Comparison of ENCODE assay signal across 8 cellular contexts in the genomic region with DNA sequence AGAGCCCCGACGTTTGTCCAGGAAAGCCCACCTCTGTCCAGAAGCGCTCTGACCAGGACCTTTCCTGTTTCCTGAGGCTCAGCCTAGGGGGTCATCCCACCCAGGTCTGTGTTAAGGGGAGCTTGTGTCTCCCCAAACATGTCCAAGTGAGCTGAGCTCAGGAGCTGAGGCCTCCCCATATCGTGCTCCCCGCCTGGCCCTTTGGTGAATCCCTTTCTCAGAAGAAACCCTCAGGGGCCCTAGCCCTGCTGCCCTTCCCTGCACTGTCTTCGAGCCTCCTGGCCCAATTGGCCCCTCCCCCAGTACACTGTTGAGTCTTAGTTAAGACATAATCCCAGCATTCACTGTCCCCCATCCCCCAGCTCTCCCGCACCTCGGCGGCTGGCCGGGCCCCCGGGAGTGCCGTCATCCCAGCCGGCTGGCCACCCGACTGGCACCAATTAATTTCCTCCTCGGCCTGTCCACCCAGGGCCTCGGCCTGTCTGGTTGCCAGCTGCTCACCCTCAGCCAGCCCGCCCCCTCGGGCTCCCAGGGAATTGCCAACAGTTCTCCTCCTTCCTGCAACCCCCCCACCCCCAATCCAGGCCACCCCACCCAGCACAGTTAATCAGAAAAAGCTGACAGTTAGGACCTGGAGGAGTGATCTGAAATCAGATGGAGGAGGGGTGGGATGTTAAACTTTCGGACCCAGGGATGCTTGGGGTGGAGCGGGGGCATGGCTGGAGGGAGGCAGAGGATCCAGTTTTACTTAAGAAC. TPM values are rescaled to one million over a fixed set of nuclear protein-coding genes. Genes with fewer than 3 reads are reported as not detected.
DNase-seq lines count a peak whose midpoint lies in the region; ATAC-seq and TF ChIP-seq lines count a peak whose summit lies in the region.

No MANE protein-coding gene starts in this region.

- intact Hi-C loops in activated B cell treated with CpG ODN at 0.5 μM for 24 hours (cut with micrococcal nuclease): loop anchor here (1.0 kb wide), 1 partner anchor 8 kb away; no protein-coding TSS in a partner anchor

- H3K27ac ChIP-seq in DND-41 (ENCODE audit: low read length) (peak overlapping the region; percentile 77), liver (ENCODE audit: low read depth in 1 of 2, low read length in 2 of 2) (peak overlapping the region; percentile 87 to 94)

- ATAC-seq in DND-41 (ENCODE audit: insufficient read depth, low read depth) (0 out of 3 replicates have a peak, but pooled peaks have one; percentile 1), activated B cell treated with CpG ODN at 0.5 μM for 24 hours (ENCODE audit: low read depth) (peak; percentile 12), HG03025 (IDR thresholded peaks at IDR 0.05; ENCODE audit: low FRiP score, unreplicated experiment) (no peak), HG02763 (IDR thresholded peaks at IDR 0.05; ENCODE audit: unreplicated experiment) (no peak)
- peak; percentile 4 for ATAC-seq in stimulated activated memory B cell treated with anti-CD40 and anti-IgM and Interleukin-4, amounts not matched to agents 10 μg/mL and 1 μg/mL and 100 μg/mL, for 72 hours

- no peaks in the 10 kb centered on the region for H3K36me3 Mint-ChIP-seq in activated B cell treated with CpG ODN at 0.5 μM for 24 hours (ENCODE audit: low read depth)
- H3K36me3 Mint-ChIP-seq in stimulated activated memory B cell treated with anti-CD40 and anti-IgM and Interleukin-4, amounts not matched to agents 10 μg/mL and 1 μg/mL and 100 μg/mL, for 72 hours: no peaks in the 10 kb centered on the region

- peaks cover 66% of the 10 kb centered on the region for H3K4me1 ChIP-seq in DND-41 (ENCODE audit: insufficient read depth, low read length)
- peaks cover 9 to 50% (median 22%) of the 10 kb centered on the region in 4 donors for H3K4me1 ChIP-seq in liver (ENCODE audit: control insufficient read depth in 4 of 4, insufficient read depth in 4 of 4, low read length in 3 of 4)

- no peak for TF ChIP-seq RAD21 in liver (IDR thresholded peaks at IDR 0.05)

- no peaks in the 10 kb centered on the region for H3K9me3 Mint-ChIP-seq in activated B cell treated with CpG ODN at 0.5 μM for 24 hours
- H3K9me3 Mint-ChIP-seq in stimulated activated memory B cell treated with anti-CD40 and anti-IgM and Interleukin-4, amounts not matched to agents 10 μg/mL and 1 μg/mL and 100 μg/mL, for 72 hours: no peaks in the 10 kb centered on the region

- H3K79me2 ChIP-seq in DND-41 (ENCODE audit: insufficient read depth, low read length): no peaks in the 10 kb centered on the region

- peak overlapping the region in 1 of 2 experiments; percentile 58; a peak in 2 of 4 replicates for H3K4me3 ChIP-seq in DND-41 (ENCODE audit: low read depth in 1 of 2, low read length in 2 of 2)
- H3K4me3 ChIP-seq in liver (ENCODE audit: low read depth in 1 of 3, low read length in 3 of 3): peak overlapping the region in 1 of 3 donors; percentile 51

- DNase-seq in DND-41 (peak; percentile 58), MV-4-11 (lab: John Stamatoyannopoulos, UW) (peak; percentile 37), activated B cell treated with CpG ODN at 0.5 μM for 24 hours (peak; percentile 50), ecto neural progenitor cell (ENCODE audit: low spot score) (peak; percentile 87)

- peak overlapping the region; percentile 89 for H3K4me2 ChIP-seq in DND-41 (ENCODE audit: insufficient read depth, low read length)

- peak overlapping the region; percentile 44 for H3K9ac ChIP-seq in DND-41 (ENCODE audit: low read depth, low read length)
- H3K9ac ChIP-seq in liver (ENCODE audit: low read depth in 1 of 2, low read length in 2 of 2): peak overlapping the region; percentile 1 to 82

- no peaks in the 10 kb centered on the region for H3K9me3 ChIP-seq in DND-41 (ENCODE audit: insufficient read depth, low read length, severe bottlenecking)
- H3K9me3 ChIP-seq in liver (ENCODE audit: control insufficient read depth in 4 of 4, low read length in 3 of 4): no peaks in the 10 kb centered on the region

- peaks cover 87% of the 10 kb centered on the region for H3K4me1 Mint-ChIP-seq in activated B cell treated with CpG ODN at 0.5 μM for 24 hours
- H3K4me1 Mint-ChIP-seq in stimulated activated memory B cell treated with anti-CD40 and anti-IgM and Interleukin-4, amounts not matched to agents 10 μg/mL and 1 μg/mL and 100 μg/mL, for 72 hours: peaks cover 78% of the 10 kb centered on the region

- no peaks in the 10 kb centered on the region for H3K27me3 Mint-ChIP-seq in activated B cell treated with CpG ODN at 0.5 μM for 24 hours
- H3K27me3 Mint-ChIP-seq in stimulated activated memory B cell treated with anti-CD40 and anti-IgM and Interleukin-4, amounts not matched to agents 10 μg/mL and 1 μg/mL and 100 μg/mL, for 72 hours: no peaks in the 10 kb centered on the region

- peak overlapping the region; percentile 89 for H3K27ac Mint-ChIP-seq in activated B cell treated with CpG ODN at 0.5 μM for 24 hours
- H3K27ac Mint-ChIP-seq in stimulated activated memory B cell treated with anti-CD40 and anti-IgM and Interleukin-4, amounts not matched to agents 10 μg/mL and 1 μg/mL and 100 μg/mL, for 72 hours: peak overlapping the region; percentile 75

- H3K36me3 ChIP-seq in DND-41 (ENCODE audit: insufficient read depth, low read length): no peaks in the 10 kb centered on the region
- H3K36me3 ChIP-seq in liver (ENCODE audit: control insufficient read depth in 4 of 4, insufficient read depth in 3 of 4, low read depth in 1 of 4, low read length in 3 of 4): no peaks in the 10 kb centered on the region

- peak overlapping the region; percentile 37 for H2AFZ ChIP-seq in DND-41 (ENCODE audit: low read depth, low read length)

- H3K4me3 Mint-ChIP-seq in activated B cell treated with CpG ODN at 0.5 μM for 24 hours: peak overlapping the region; percentile 84
- peak overlapping the region; percentile 63 for H3K4me3 Mint-ChIP-seq in stimulated activated memory B cell treated with anti-CD40 and anti-IgM and Interleukin-4, amounts not matched to agents 10 μg/mL and 1 μg/mL and 100 μg/mL, for 72 hours

- TF ChIP-seq CTCF in DND-41 (IDR thresholded peaks at IDR 0.05; ENCODE audit: borderline replicate concordance, extremely low read depth, low read length, poor library complexity, severe bottlenecking) (no peak), activated B cell treated with CpG ODN at 0.5 μM for 24 hours (IDR thresholded peaks at IDR 0.05) (no peak), liver (IDR thresholded peaks at IDR 0.05; ENCODE audit: low read depth, low read length, missing input control) (no peak)

- CTCF ChIA-PET in activated B cell treated with CpG ODN at 0.5 μM for 24 hours (lab: Charles Lee): interaction anchor here (1.0 to 2.1 kb wide), 3 partner anchors 9 to 32 kb away, joined by 3 to 11 read pairs (median 4); no protein-coding TSS in a partner anchor

- no peaks in the 10 kb centered on the region for H4K20me1 ChIP-seq in DND-41 (ENCODE audit: insufficient read depth, low read length)

- WGBS in liver: 52% methylated on average over 20 of the region's 20 CpGs

- no peaks in the 10 kb centered on the region for H3K27me3 ChIP-seq in DND-41 (ENCODE audit: insufficient read depth, low read length, poor library complexity)
- H3K27me3 ChIP-seq in liver (ENCODE audit: control insufficient read depth in 4 of 4, insufficient read depth in 4 of 4, low read length in 3 of 4): no peaks in the 10 kb centered on the region

- POLR2A ChIA-PET in activated B cell treated with CpG ODN at 0.5 μM for 24 hours (lab: Charles Lee): interaction anchor here (0.5 to 11.6 kb wide), 13 partner anchors 7 to 172 kb away, joined by 3 to 413 read pairs (median 11); a partner anchor contains a TSS

TF ChIP-seq in liver, 16 proteins besides CTCF, POLR2A, EP300 and RAD21:
- no peak for TF ChIP-seq SP1 (IDR thresholded peaks at IDR 0.05)
- no peak for TF ChIP-seq HNF4G (IDR thresholded peaks at IDR 0.05)

RNA-seq across cellular contexts. Expression of a gene that starts 13.6 kb away (rescaled TPM):
- total RNA-seq in activated B cell treated with CpG ODN at 0.5 μM for 24 hours (116 and 119 TPM in 2 replicates), liver (10 to 100 TPM; 11.4 to 20.3 TPM)
- polyA plus RNA-seq in liver: 10 to 100 TPM; 23.6 to 38.9 TPM

RNA-seq across cellular contexts. Expression of a gene that starts 13.6 kb away (rescaled TPM):
- total RNA-seq in activated B cell treated with CpG ODN at 0.5 μM for 24 hours (41.7 and 43.6 TPM in 2 replicates), liver (10 to 100 TPM; 15.7 to 23.3 TPM)
- 10 to 100 TPM; 19.2 to 32.7 TPM for polyA plus RNA-seq in liver

RNA-seq across cellular contexts. Expression of a gene that starts 45.7 kb away (rescaled TPM):
- total RNA-seq in activated B cell treated with CpG ODN at 0.5 μM for 24 hours (62.1 and 68.8 TPM in 2 replicates), liver (10 to 100 TPM; 16.7 to 18.7 TPM)
- polyA plus RNA-seq in liver: 10 to 100 TPM in 1 of 2 donors, under 1 TPM in 1; 0.86 to 24.7 TPM

RNA-seq across cellular contexts. Expression of a gene that starts 47.2 kb away (rescaled TPM):
- total RNA-seq in activated B cell treated with CpG ODN at 0.5 μM for 24 hours (111 and 113 TPM in 2 replicates), liver (10 to 100 TPM in 1 of 2 donors, 1 to 10 TPM in 1; 8.3 to 15.6 TPM)
- polyA plus RNA-seq in liver: 10 to 100 TPM in 1 of 2 donors, 1 to 10 TPM in 1; 9.8 to 13.7 TPM

Comparison
In these comparisons a context has a peak if more than half of its experiments do, and no peak if none do; other contexts are left out.
1. ATAC-seq: peak in DND-41 (single experiment), activated B cell treated with CpG ODN at 0.5 μM for 24 hours (single experiment) and stimulated activated memory B cell treated with anti-CD40 and anti-IgM and Interleukin-4, amounts not matched to agents 10 μg/mL and 1 μg/mL and 100 μg/mL, for 72 hours (single experiment); none in HG03025 (single experiment) and HG02763 (single experiment).
2. DNase-seq: peak in every context shown above with its lines; median percentile 87 in ecto neural progenitor cell; 58 in DND-41; 50 in activated B cell treated with CpG ODN at 0.5 μM for 24 hours; 37 in MV-4-11.